ENCODE assay signal across 8 cellular contexts in the genomic region with DNA sequence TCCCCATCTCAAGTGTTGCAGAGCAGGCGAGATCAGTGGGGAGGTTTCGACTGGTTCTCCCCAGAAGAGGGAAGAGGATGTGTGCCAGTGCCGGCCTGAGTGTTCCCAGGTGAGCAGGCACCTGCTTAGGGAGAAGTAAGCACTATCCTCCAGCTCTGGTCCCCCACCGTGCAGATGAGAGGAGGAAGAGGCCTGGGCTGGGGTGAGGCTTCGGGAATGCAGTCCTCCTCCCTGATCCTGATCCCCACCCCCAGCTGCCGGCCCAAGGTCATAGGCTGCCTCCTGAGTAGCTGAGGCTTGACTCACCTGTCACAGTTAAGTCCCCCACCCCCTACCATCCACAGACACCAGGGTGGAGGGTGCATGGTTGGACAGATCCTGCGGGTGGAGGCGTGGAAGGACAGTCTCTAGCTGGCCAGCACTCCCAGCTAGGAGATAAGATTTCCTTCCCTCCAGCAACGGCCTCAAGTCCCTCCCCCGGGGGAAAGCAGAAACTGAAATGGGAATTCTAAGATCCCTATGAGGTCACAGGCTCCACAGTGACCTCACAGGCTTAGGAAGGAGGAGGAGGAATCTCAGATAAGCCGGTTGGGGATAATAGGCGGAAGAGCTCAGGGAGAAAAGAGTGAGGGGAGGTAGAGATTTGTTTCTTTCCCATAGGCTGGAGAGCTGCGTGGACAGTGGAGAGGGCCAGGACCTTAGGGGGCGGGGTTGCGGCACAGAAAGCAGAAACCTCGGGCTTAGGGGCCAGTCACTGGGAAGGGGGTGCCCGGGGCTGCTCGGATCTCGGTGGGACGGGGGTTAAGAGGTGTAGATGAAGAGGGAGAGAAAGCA. TPM values are rescaled to one million over a fixed set of nuclear protein-coding genes. Genes with fewer than 3 reads are reported as not detected.
DNase-seq lines count a peak whose midpoint lies in the region; ATAC-seq and TF ChIP-seq lines count a peak whose summit lies in the region.

No MANE protein-coding gene starts in this region.

- peak overlapping the region; percentile 79 for H3K4me3 ChIP-seq in BE2C (ENCODE audit: low read depth, low read length)
- peak overlapping the region; percentile 95 for H3K4me3 ChIP-seq in WERI-Rb-1 (ENCODE audit: low read depth, low read length)
- H3K4me3 ChIP-seq in neuron (ENCODE audit: low read length): peak overlapping the region; percentile 94

- DNase-seq in BE2C (no peak), HEK293T (ENCODE audit: extremely low spot score) (no peak), WERI-Rb-1 (peak; percentile 77), fibroblast of peridontal ligament (ENCODE audit: extremely low read depth) (peak; percentile 81), Kasumi-1 (lab: John Stamatoyannopoulos, UW) (no peak)

- CTCF ChIA-PET in HEK293T (lab: Yijun Ruan, JAX): interaction anchor here (0.6 to 1.5 kb wide), 5 partner anchors 8 to 141 kb away, joined by 3 to 6 read pairs (median 3); a partner anchor contains a TSS

- H3K27me3 ChIP-seq in BE2C: no peaks in the 10 kb centered on the region
- H3K27me3 ChIP-seq in WERI-Rb-1 (ENCODE audit: insufficient read depth, low read depth, severe bottlenecking): no peaks in the 10 kb centered on the region
- H3K27me3 ChIP-seq in neuron (ENCODE audit: insufficient read depth, low read length): no peaks in the 10 kb centered on the region

- H2AFZ ChIP-seq in neuron (ENCODE audit: low read depth, low read length): no peak overlapping the region

- TF ChIP-seq CTCF in BE2C (IDR thresholded peaks at IDR 0.05; ENCODE audit: low read depth, low read length) (no peak), WERI-Rb-1 (IDR thresholded peaks at IDR 0.05; ENCODE audit: low read depth, low read length) (no peak)

- H3K4me1 ChIP-seq in BE2C (peaks cover 10% of the 10 kb centered on the region), neuron (ENCODE audit: insufficient read depth, low read length) (peaks cover 26% of the 10 kb centered on the region)

- ATAC-seq in HG03159 (IDR thresholded peaks at IDR 0.05; ENCODE audit: unreplicated experiment) (no peak), HG03571 (IDR thresholded peaks at IDR 0.05; ENCODE audit: unreplicated experiment) (no peak)

- H3K9me3 ChIP-seq in BE2C (no peaks in the 10 kb centered on the region), WERI-Rb-1 (ENCODE audit: severe bottlenecking) (no peaks in the 10 kb centered on the region), neuron (ENCODE audit: low read length) (no peaks in the 10 kb centered on the region)

- POLR2A ChIA-PET in HEK293T (lab: Yijun Ruan, JAX): interaction anchor here (1.0 to 3.3 kb wide), 10 partner anchors 12 to 304 kb away, joined by 3 to 40 read pairs (median 5); a partner anchor contains a TSS

- H3K27ac ChIP-seq in WERI-Rb-1: peak overlapping the region; percentile 99

- H3K36me3 ChIP-seq in BE2C (peaks cover 18% of the 10 kb centered on the region), WERI-Rb-1 (peaks cover 32% of the 10 kb centered on the region), neuron (ENCODE audit: insufficient read depth, low read length) (peaks cover 30% of the 10 kb centered on the region)

TF ChIP-seq in HEK293T, 16 proteins besides CTCF, POLR2A, EP300 and RAD21:
- 0 out of 2 replicates have a peak, but pooled peaks have one; percentile 41 for TF ChIP-seq HDGF (IDR thresholded peaks at IDR 0.05; ENCODE audit: borderline replicate concordance)
- TF ChIP-seq SUZ12 (IDR thresholded peaks at IDR 0.05): no peak

RNA-seq across cellular contexts. Expression of a gene that starts 1.0 kb away (rescaled TPM):
- 200 TPM for polyA plus RNA-seq in BE2C (2012; ENCODE audit: insufficient read depth, insufficient read length, low read depth)

RNA-seq across cellular contexts. Expression of a gene that starts 1.2 kb away (rescaled TPM):
- polyA plus RNA-seq in BE2C (2012; ENCODE audit: insufficient read depth, insufficient read length, low read depth): 3.0 TPM

RNA-seq across cellular contexts. Expression of a gene that starts 11.2 kb away (rescaled TPM):
- polyA plus RNA-seq in BE2C (2012; ENCODE audit: insufficient read depth, insufficient read length, low read depth): 7.0 TPM

RNA-seq across cellular contexts. Expression of a gene that starts 17.3 kb away (rescaled TPM):
- 923 TPM for polyA plus RNA-seq in BE2C (2012; ENCODE audit: insufficient read depth, insufficient read length, low read depth)

RNA-seq across cellular contexts. Expression of a gene that starts 27.4 kb away (rescaled TPM):
- polyA plus RNA-seq in BE2C (2012; ENCODE audit: insufficient read depth, insufficient read length, low read depth): 69.4 TPM

Comparison
In these comparisons a context has a peak if more than half of its experiments do, and no peak if none do; other contexts are left out.
1. DNase-seq: peak in WERI-Rb-1 (single experiment) and fibroblast of peridontal ligament (single experiment); none in BE2C (single experiment), HEK293T (single experiment) and Kasumi-1 (0 of 2).
2. Peak in every context shown above with its lines, with median percentiles within 50 percentile points of each other: H3K4me3 ChIP-seq.